20 cellular contexts compared by ENCODE assay signal in the genomic region with DNA sequence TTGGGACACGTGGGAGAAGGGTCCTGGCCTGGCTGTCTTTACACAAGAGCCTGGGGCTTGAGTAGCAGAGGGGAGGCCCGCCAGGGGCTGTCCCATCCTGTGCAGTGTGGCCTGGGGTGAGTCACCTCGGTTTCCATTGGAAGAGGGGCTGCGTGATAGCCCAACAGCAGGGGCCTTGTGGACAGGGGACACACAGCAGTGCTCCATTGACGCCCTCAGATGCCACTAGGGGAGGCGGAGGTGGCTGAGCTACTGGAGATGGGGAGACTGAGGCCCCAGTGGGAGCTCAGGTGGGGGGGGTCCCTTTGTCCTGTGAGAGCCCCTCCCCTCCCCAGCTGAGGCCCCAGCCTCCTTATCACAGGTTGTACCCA. TPM values are rescaled to one million over a fixed set of nuclear protein-coding genes. Genes with fewer than 3 reads are reported as not detected.
DNase-seq lines count a peak whose midpoint lies in the region; ATAC-seq and TF ChIP-seq lines count a peak whose summit lies in the region.
"Had no signal": no experiment of that assay in that cellular context is flagged by ENCODE, and none has a peak within 500 bp of the region (broad histone marks: within the 10 kb centered on the region; RNA-seq: fewer than 3 reads in every experiment).

No MANE protein-coding gene starts in this region.

- H3K36me3 ChIP-seq in left ventricle myocardium inferior = no peaks in the 10 kb centered on the region
- H3K36me3 ChIP-seq in urinary bladder (ENCODE audit: insufficient read depth) = no peaks in the 10 kb centered on the region

- H3K27me3 ChIP-seq in left ventricle myocardium inferior (ENCODE audit: low read depth) = no peaks in the 10 kb centered on the region
- H3K27me3 ChIP-seq: testis had no signal

- peak; percentile 14 for DNase-seq in activated naive CD8-positive, alpha-beta T cell treated with anti-CD3 and anti-CD28 coated beads, Interleukin-2, amount 50 U/mL, for 24 hours
- DNase-seq in activated naive CD8-positive, alpha-beta T cell treated with anti-CD3 and anti-CD28 coated beads for 36 hours = no peak
- DNase-seq in left ventricle myocardium inferior (no peak), osteocyte (ENCODE audit: extremely low spot score, unreplicated experiment) (no peak), foreskin fibroblast (no peak)
- DNase-seq in activated CD4-positive, alpha-beta memory T cell treated with anti-CD3 and anti-CD28 coated beads, Interleukin-2, amount 10 ng/mL, durations not matched to agents 7 days and 5 days = no peak
- DNase-seq: activated CD4-positive, alpha-beta T cell treated with anti-CD3 and anti-CD28 coated beads, Interleukin-2, amount 10 ng/mL, durations not matched to agents 7 days and 5 days; activated T-cell treated with anti-CD3 and anti-CD28 coated beads, Interleukin-2, amount 50 U/mL, for 24 hours; CD4-positive, alpha-beta T cell; midbrain; NCI-H1417 treated with DMSO at 0.1 percent for 48 hours; SIG-M5 had no signal

- POLR2A ChIA-PET in activated CD4-positive, alpha-beta memory T cell treated with anti-CD3 and anti-CD28 coated beads, Interleukin-2, amount 10 ng/mL, durations not matched to agents 7 days and 5 days (lab: Charles Lee) = no interaction called here

- no peaks in the 10 kb centered on the region for H3K9me3 Mint-ChIP-seq in activated naive CD8-positive, alpha-beta T cell treated with anti-CD3 and anti-CD28 coated beads, Interleukin-2, amount 50 U/mL, for 24 hours
- H3K9me3 Mint-ChIP-seq in activated naive CD8-positive, alpha-beta T cell treated with anti-CD3 and anti-CD28 coated beads for 36 hours = no peaks in the 10 kb centered on the region
- H3K9me3 Mint-ChIP-seq in osteocyte (ENCODE audit: unreplicated experiment) = no peaks in the 10 kb centered on the region
- H3K9me3 Mint-ChIP-seq in activated CD4-positive, alpha-beta memory T cell treated with anti-CD3 and anti-CD28 coated beads, Interleukin-2, amount 10 ng/mL, durations not matched to agents 7 days and 5 days = peaks cover 4% of the 10 kb centered on the region
- H3K9me3 Mint-ChIP-seq: CD4-positive, alpha-beta T cell had no signal

- H3K4me3 Mint-ChIP-seq in activated naive CD8-positive, alpha-beta T cell treated with anti-CD3 and anti-CD28 coated beads, Interleukin-2, amount 50 U/mL, for 24 hours = no peak overlapping the region
- no peak overlapping the region for H3K4me3 Mint-ChIP-seq in activated naive CD8-positive, alpha-beta T cell treated with anti-CD3 and anti-CD28 coated beads for 36 hours
- H3K4me3 Mint-ChIP-seq in osteocyte (ENCODE audit: unreplicated experiment) = no peak overlapping the region
- H3K4me3 Mint-ChIP-seq in activated CD4-positive, alpha-beta memory T cell treated with anti-CD3 and anti-CD28 coated beads, Interleukin-2, amount 10 ng/mL, durations not matched to agents 7 days and 5 days = no peak overlapping the region
- H3K4me3 Mint-ChIP-seq: activated CD4-positive, alpha-beta T cell treated with anti-CD3 and anti-CD28 coated beads, Interleukin-2, amount 10 ng/mL, durations not matched to agents 7 days and 5 days; activated T-cell treated with anti-CD3 and anti-CD28 coated beads, Interleukin-2, amount 50 U/mL, for 24 hours; CD4-positive, alpha-beta T cell had no signal

- H3K4me3 ChIP-seq in left ventricle myocardium inferior (no peak overlapping the region), urinary bladder (ENCODE audit: low read depth, low read length) (no peak overlapping the region), foreskin fibroblast (ENCODE audit: low read depth in 1 of 2, low read length in 2 of 2) (no peak overlapping the region)
- H3K4me3 ChIP-seq: A549, testis had no signal

- 90% methylated on average over 6 of the region's 6 CpGs for WGBS in urinary bladder

- no peak overlapping the region for H3K27ac Mint-ChIP-seq in activated naive CD8-positive, alpha-beta T cell treated with anti-CD3 and anti-CD28 coated beads, Interleukin-2, amount 50 U/mL, for 24 hours
- no peak overlapping the region for H3K27ac Mint-ChIP-seq in activated naive CD8-positive, alpha-beta T cell treated with anti-CD3 and anti-CD28 coated beads for 36 hours
- peak overlapping the region; percentile 98 for H3K27ac Mint-ChIP-seq in osteocyte (ENCODE audit: unreplicated experiment)
- H3K27ac Mint-ChIP-seq in activated CD4-positive, alpha-beta memory T cell treated with anti-CD3 and anti-CD28 coated beads, Interleukin-2, amount 10 ng/mL, durations not matched to agents 7 days and 5 days = no peak overlapping the region
- H3K27ac Mint-ChIP-seq: activated CD4-positive, alpha-beta T cell treated with anti-CD3 and anti-CD28 coated beads, Interleukin-2, amount 10 ng/mL, durations not matched to agents 7 days and 5 days; activated T-cell treated with anti-CD3 and anti-CD28 coated beads, Interleukin-2, amount 50 U/mL, for 24 hours; CD4-positive, alpha-beta T cell had no signal

- H3K27ac ChIP-seq in left ventricle myocardium inferior (replicated peaks) = peak overlapping the region; percentile 85
- H3K27ac ChIP-seq in urinary bladder (ENCODE audit: low read depth) = peak overlapping the region; percentile 88
- H3K27ac ChIP-seq: A549, KMS-11 had no signal

- intact Hi-C loops in left ventricle myocardium inferior (cut with micrococcal nuclease) = no loop called here

- no peak for ATAC-seq in activated naive CD8-positive, alpha-beta T cell treated with anti-CD3 and anti-CD28 coated beads, Interleukin-2, amount 50 U/mL, for 24 hours
- ATAC-seq in GM18498 (IDR thresholded peaks at IDR 0.05; ENCODE audit: unreplicated experiment) = no peak

- CTCF ChIA-PET in activated CD4-positive, alpha-beta memory T cell treated with anti-CD3 and anti-CD28 coated beads, Interleukin-2, amount 10 ng/mL, durations not matched to agents 7 days and 5 days (lab: Charles Lee) = no interaction called here

- H3K27me3 Mint-ChIP-seq in activated naive CD8-positive, alpha-beta T cell treated with anti-CD3 and anti-CD28 coated beads, Interleukin-2, amount 50 U/mL, for 24 hours = no peaks in the 10 kb centered on the region
- H3K27me3 Mint-ChIP-seq in activated naive CD8-positive, alpha-beta T cell treated with anti-CD3 and anti-CD28 coated beads for 36 hours = no peaks in the 10 kb centered on the region
- H3K27me3 Mint-ChIP-seq in osteocyte (ENCODE audit: unreplicated experiment) = no peaks in the 10 kb centered on the region
- no peaks in the 10 kb centered on the region for H3K27me3 Mint-ChIP-seq in activated CD4-positive, alpha-beta memory T cell treated with anti-CD3 and anti-CD28 coated beads, Interleukin-2, amount 10 ng/mL, durations not matched to agents 7 days and 5 days
- H3K27me3 Mint-ChIP-seq: activated CD4-positive, alpha-beta T cell treated with anti-CD3 and anti-CD28 coated beads, Interleukin-2, amount 10 ng/mL, durations not matched to agents 7 days and 5 days; activated T-cell treated with anti-CD3 and anti-CD28 coated beads, Interleukin-2, amount 50 U/mL, for 24 hours; CD4-positive, alpha-beta T cell had no signal

- H3K4me1 ChIP-seq in left ventricle myocardium inferior (peaks cover 51% of the 10 kb centered on the region), urinary bladder (ENCODE audit: insufficient read depth) (no peaks in the 10 kb centered on the region)
- H3K4me1 ChIP-seq: A549 had no signal

- no peaks in the 10 kb centered on the region for H3K4me1 Mint-ChIP-seq in activated naive CD8-positive, alpha-beta T cell treated with anti-CD3 and anti-CD28 coated beads, Interleukin-2, amount 50 U/mL, for 24 hours
- H3K4me1 Mint-ChIP-seq in activated naive CD8-positive, alpha-beta T cell treated with anti-CD3 and anti-CD28 coated beads for 36 hours = no peaks in the 10 kb centered on the region
- H3K4me1 Mint-ChIP-seq in osteocyte (ENCODE audit: unreplicated experiment) = peaks cover 49% of the 10 kb centered on the region
- no peaks in the 10 kb centered on the region for H3K4me1 Mint-ChIP-seq in activated CD4-positive, alpha-beta memory T cell treated with anti-CD3 and anti-CD28 coated beads, Interleukin-2, amount 10 ng/mL, durations not matched to agents 7 days and 5 days
- H3K4me1 Mint-ChIP-seq: activated CD4-positive, alpha-beta T cell treated with anti-CD3 and anti-CD28 coated beads, Interleukin-2, amount 10 ng/mL, durations not matched to agents 7 days and 5 days had no signal

- no peaks in the 10 kb centered on the region for H3K36me3 Mint-ChIP-seq in activated naive CD8-positive, alpha-beta T cell treated with anti-CD3 and anti-CD28 coated beads, Interleukin-2, amount 50 U/mL, for 24 hours (ENCODE audit: low read depth)
- no peaks in the 10 kb centered on the region for H3K36me3 Mint-ChIP-seq in activated naive CD8-positive, alpha-beta T cell treated with anti-CD3 and anti-CD28 coated beads for 36 hours
- no peaks in the 10 kb centered on the region for H3K36me3 Mint-ChIP-seq in osteocyte (ENCODE audit: unreplicated experiment)
- H3K36me3 Mint-ChIP-seq in activated CD4-positive, alpha-beta memory T cell treated with anti-CD3 and anti-CD28 coated beads, Interleukin-2, amount 10 ng/mL, durations not matched to agents 7 days and 5 days (ENCODE audit: low read depth) = no peaks in the 10 kb centered on the region

- TF ChIP-seq CTCF in left ventricle myocardium inferior (IDR thresholded peaks at IDR 0.05; ENCODE audit: borderline replicate concordance) = no peak
- TF ChIP-seq CTCF in osteocyte (IDR thresholded peaks at IDR 0.05) = no peak
- no peak for TF ChIP-seq CTCF in foreskin fibroblast (IDR thresholded peaks at IDR 0.05; ENCODE audit: low read depth, low read length)

- peaks cover 6% of the 10 kb centered on the region for H3K9me3 ChIP-seq in left ventricle myocardium inferior (replicated peaks)
- H3K9me3 ChIP-seq: testis had no signal

RNA-seq across cellular contexts. Expression of a gene that starts 50.0 kb away (rescaled TPM):
- 10 to 100 TPM; 17.0 to 22.1 TPM for total RNA-seq in activated naive CD8-positive, alpha-beta T cell treated with anti-CD3 and anti-CD28 coated beads for 36 hours
- total RNA-seq in left ventricle myocardium inferior = 157 TPM
- total RNA-seq in osteocyte = 38.9 and 49.4 TPM in 2 replicates
- total RNA-seq in urinary bladder = not detected
- not detected for polyA plus RNA-seq in urinary bladder
- 10 to 100 TPM; 21.7 to 22.1 TPM for total RNA-seq in activated CD4-positive, alpha-beta memory T cell treated with anti-CD3 and anti-CD28 coated beads, Interleukin-2, amount 10 ng/mL, durations not matched to agents 7 days and 5 days
- total RNA-seq: frontal cortex, testis had no signal
- polyA plus RNA-seq: A549, adipose tissue, endothelial cell of umbilical vein had no signal

Comparison
In these comparisons a context has a peak if more than half of its experiments do, and no peak if none do; other contexts are left out.
1. RNA of a gene that starts 50.0 kb away (total RNA-seq): 157 TPM in left ventricle myocardium inferior (single experiment), 38.9 to 49.4 TPM in osteocyte, 17.0 to 22.1 TPM in activated naive CD8-positive, alpha-beta T cell treated with anti-CD3 and anti-CD28 coated beads for 36 hours and 21.7 to 22.1 TPM in activated CD4-positive, alpha-beta memory T cell treated with anti-CD3 and anti-CD28 coated beads, Interleukin-2, amount 10 ng/mL, durations not matched to agents 7 days and 5 days; not detected in urinary bladder (single experiment); every median in the first group is over 10 times any median in the second.